11 cellular contexts compared by ENCODE assay signal in the genomic region with DNA sequence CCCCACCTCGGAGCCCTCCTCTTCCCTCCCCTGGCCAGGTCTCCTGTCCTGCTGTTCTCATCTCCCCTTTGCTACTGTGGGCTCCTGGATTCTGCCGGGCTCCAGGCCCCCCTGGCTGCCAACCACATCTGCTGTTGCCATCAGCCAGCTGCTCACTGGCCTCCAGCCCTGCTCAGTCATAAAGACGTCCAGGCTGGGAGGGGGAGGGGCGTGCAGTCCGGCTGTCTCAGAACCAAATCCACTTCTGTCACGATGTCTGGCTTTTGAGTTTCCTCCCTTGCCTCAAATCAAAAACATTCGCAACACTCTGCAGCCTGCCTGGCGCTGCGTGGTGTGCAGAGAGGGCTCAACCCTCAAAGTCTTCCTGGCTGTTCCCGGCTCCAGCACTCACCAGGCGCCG. TPM values are rescaled to one million over a fixed set of nuclear protein-coding genes. Genes with fewer than 3 reads are reported as not detected.
DNase-seq lines count a peak whose midpoint lies in the region; ATAC-seq and TF ChIP-seq lines count a peak whose summit lies in the region.
"Had no signal": no experiment of that assay in that cellular context is flagged by ENCODE, and none has a peak within 500 bp of the region (broad histone marks: within the 10 kb centered on the region; RNA-seq: fewer than 3 reads in every experiment).

No MANE protein-coding gene starts in this region.

- H3K27ac Mint-ChIP-seq in glutamatergic neuron (ENCODE audit: unreplicated experiment) = peak overlapping the region; percentile 96
- no peak overlapping the region for H3K27ac Mint-ChIP-seq in stimulated activated naive CD8-positive, alpha-beta T cell treated with anti-CD3 and anti-CD28 coated beads, Interleukin-15, amount 100 ng/mL, for 72 hours
- H3K27ac Mint-ChIP-seq: activated naive CD8-positive, alpha-beta T cell treated with anti-CD3 and anti-CD28 coated beads, Interleukin-2, amount 10 ng/mL, durations not matched to agents 7 days and 5 days had no signal

- H3K4me1 Mint-ChIP-seq in glutamatergic neuron (ENCODE audit: low read depth, unreplicated experiment) = peaks cover 51% of the 10 kb centered on the region
- H3K4me1 Mint-ChIP-seq in stimulated activated naive CD8-positive, alpha-beta T cell treated with anti-CD3 and anti-CD28 coated beads, Interleukin-15, amount 100 ng/mL, for 72 hours = peaks cover 7% of the 10 kb centered on the region
- H3K4me1 Mint-ChIP-seq: activated naive CD8-positive, alpha-beta T cell treated with anti-CD3 and anti-CD28 coated beads, Interleukin-2, amount 10 ng/mL, durations not matched to agents 7 days and 5 days had no signal

- H3K4me3 Mint-ChIP-seq in glutamatergic neuron (ENCODE audit: unreplicated experiment) = peak overlapping the region; percentile 80
- no peak overlapping the region for H3K4me3 Mint-ChIP-seq in stimulated activated naive CD8-positive, alpha-beta T cell treated with anti-CD3 and anti-CD28 coated beads, Interleukin-15, amount 100 ng/mL, for 72 hours
- H3K4me3 Mint-ChIP-seq: activated naive CD8-positive, alpha-beta T cell treated with anti-CD3 and anti-CD28 coated beads, Interleukin-2, amount 10 ng/mL, durations not matched to agents 7 days and 5 days had no signal

- CTCF ChIA-PET in GM10248 (lab: Yijun Ruan, JAX) = interaction anchor here (1.5 to 1.8 kb wide), 3 partner anchors 15 to 93 kb away, joined by 3 to 4 read pairs (median 4); no protein-coding TSS in a partner anchor

- H3K36me3 Mint-ChIP-seq in glutamatergic neuron (ENCODE audit: unreplicated experiment) = peaks cover 4% of the 10 kb centered on the region

- no peak for TF ChIP-seq CTCF in glutamatergic neuron (IDR thresholded peaks at IDR 0.05; ENCODE audit: partially characterized antibody, unreplicated experiment)
- no peak for TF ChIP-seq CTCF in GM10248 (IDR thresholded peaks at IDR 0.05; ENCODE audit: control extremely low read depth, extremely low read depth, low read depth, missing control alignments)

- intact Hi-C loops in posterior cingulate gyrus (cut with DNase I) = loop anchor here (10.0 kb wide), 1 partner anchor 96 kb away; no protein-coding TSS in a partner anchor

- peaks cover 13% of the 10 kb centered on the region for H3K27me3 Mint-ChIP-seq in glutamatergic neuron (ENCODE audit: unreplicated experiment)
- H3K27me3 Mint-ChIP-seq in stimulated activated naive CD8-positive, alpha-beta T cell treated with anti-CD3 and anti-CD28 coated beads, Interleukin-15, amount 100 ng/mL, for 72 hours = no peaks in the 10 kb centered on the region
- H3K27me3 Mint-ChIP-seq: activated naive CD8-positive, alpha-beta T cell treated with anti-CD3 and anti-CD28 coated beads, Interleukin-2, amount 10 ng/mL, durations not matched to agents 7 days and 5 days had no signal

- H3K9me3 Mint-ChIP-seq in glutamatergic neuron (ENCODE audit: unreplicated experiment) = peaks cover 24% of the 10 kb centered on the region
- H3K9me3 Mint-ChIP-seq in stimulated activated naive CD8-positive, alpha-beta T cell treated with anti-CD3 and anti-CD28 coated beads, Interleukin-15, amount 100 ng/mL, for 72 hours = no peaks in the 10 kb centered on the region
- H3K9me3 Mint-ChIP-seq: activated naive CD8-positive, alpha-beta T cell treated with anti-CD3 and anti-CD28 coated beads, Interleukin-2, amount 10 ng/mL, durations not matched to agents 7 days and 5 days had no signal

- peak; percentile 95 for DNase-seq in DMS 273 (lab: John Stamatoyannopoulos, UW; ENCODE audit: unreplicated experiment)
- peak; percentile 77 for DNase-seq in SHP77 treated with DMSO at 0.1 percent for 48 hours (lab: John Stamatoyannopoulos, UW)
- peak; percentile 88 for DNase-seq in glutamatergic neuron
- peak; percentile 41 to 96 (median 68) for DNase-seq in posterior cingulate gyrus
- no peak for DNase-seq in GM10248 (ENCODE audit: extremely low spot score)
- no peak for DNase-seq in SKM-1 (lab: John Stamatoyannopoulos, UW; ENCODE audit: unreplicated experiment)
- DNase-seq in stimulated activated naive CD8-positive, alpha-beta T cell treated with anti-CD3 and anti-CD28 coated beads, Interleukin-15, amount 100 ng/mL, for 72 hours = no peak
- DNase-seq in NCI-H1105 (lab: John Stamatoyannopoulos, UW) = no peak
- DNase-seq: activated naive CD8-positive, alpha-beta T cell treated with anti-CD3 and anti-CD28 coated beads, Interleukin-2, amount 10 ng/mL, durations not matched to agents 7 days and 5 days; stimulated activated CD8-positive, alpha-beta memory T cell treated with anti-CD3 and anti-CD28 coated beads, Interleukin-4, amount 100 ng/mL, for 48 hours had no signal

- ATAC-seq in stimulated activated naive CD8-positive, alpha-beta T cell treated with anti-CD3 and anti-CD28 coated beads, Interleukin-15, amount 100 ng/mL, for 72 hours = no peak
- ATAC-seq: activated CD4-positive, CD25-positive, alpha-beta regulatory T cell treated with anti-CD3 and anti-CD28 coated beads, Interleukin-2, amount 50 U/mL, for 24 hours had no signal

- POLR2A ChIA-PET in GM10248 (lab: Yijun Ruan, JAX) = no interaction called here

RNA-seq across cellular contexts. Expression of a gene that starts 7.1 kb away (rescaled TPM):
- 24.8 TPM for total RNA-seq in glutamatergic neuron (ENCODE audit: unreplicated experiment)

Comparison
In these comparisons a context has a peak if more than half of its experiments do, and no peak if none do; other contexts are left out.
1. DNase-seq: peak in DMS 273 (single experiment), SHP77 treated with DMSO at 0.1 percent for 48 hours (single experiment), glutamatergic neuron (single experiment) and posterior cingulate gyrus (10 of 10); none in GM10248 (single experiment), SKM-1 (single experiment), stimulated activated naive CD8-positive, alpha-beta T cell treated with anti-CD3 and anti-CD28 coated beads, Interleukin-15, amount 100 ng/mL, for 72 hours (0 of 2) and NCI-H1105 (single experiment).